1 cellular context compared by ENCODE assay signal in genomic region chr14:93045211-93045674, GRCh38.
TF ChIP-seq lines count a peak whose summit lies in the region.

No MANE protein-coding gene starts in this region.

TF ChIP-seq in GM23338, 12 proteins besides CTCF, POLR2A, EP300 and RAD21 (continued from another document):
- TF ChIP-seq ZNF462 (CRISPR knock-in tag; IDR thresholded peaks at IDR 0.05): no peak
- no peak for TF ChIP-seq POLR2AphosphoS5 (IDR thresholded peaks at IDR 0.05; ENCODE audit: low read depth)
- no peak for TF ChIP-seq CREB1 (CRISPR knock-in tag; IDR thresholded peaks at IDR 0.05; ENCODE audit: low read depth)
